ENCODE assay signal across 8 cellular contexts in genomic region chr1:37989381-37989930, GRCh38. TPM values are rescaled to one million over a fixed set of nuclear protein-coding genes. Genes with fewer than 3 reads are reported as not detected.
DNase-seq lines count a peak whose midpoint lies in the region; ATAC-seq, FAIRE-seq and TF ChIP-seq lines count a peak whose summit lies in the region.

No MANE protein-coding gene starts in this region.

- H3K27me3 ChIP-seq in PC-3 (ENCODE audit: low read length) = no peaks in the 10 kb centered on the region
- no peaks in the 10 kb centered on the region for H3K27me3 ChIP-seq in iPS-15b (ENCODE audit: control insufficient read depth, insufficient read depth, low read length)
- no peaks in the 10 kb centered on the region for H3K27me3 ChIP-seq in small intestine (ENCODE audit: control insufficient read depth in 2 of 2, insufficient read depth in 2 of 2, low read length in 2 of 2)

- peaks cover 7% of the 10 kb centered on the region; the same call in 1 of the 2 replicates for H3K4me1 ChIP-seq in PC-3 (ENCODE audit: insufficient read depth, low read length)
- no peaks in the 10 kb centered on the region for H3K4me1 ChIP-seq in iPS-15b (ENCODE audit: control insufficient read depth, insufficient read depth, low read length)
- H3K4me1 ChIP-seq in small intestine (ENCODE audit: control insufficient read depth in 2 of 2, insufficient read depth in 1 of 2, low read depth in 1 of 2, low read length in 1 of 2) = no peaks in the 10 kb centered on the region

- H3K9me2 ChIP-seq in PC-3 (replicated peaks; ENCODE audit: low read length) = no peaks in the 10 kb centered on the region

- no peak for FAIRE-seq in small intestine (lab: Jason Lieb, UNC)

- no peak for DNase-seq in Right ventricle myocardium superior
- DNase-seq in cardiac septum (ENCODE audit: low spot score) = no peak
- peak; percentile 47 for DNase-seq in PC-3
- peak; percentile 29 for DNase-seq in small intestine
- DNase-seq in mucosa of gallbladder (ENCODE audit: low spot score) = no peak

- CTCF ChIA-PET in PC-3 (lab: Charles Lee) = no interaction called here

- H3F3A ChIP-seq in PC-3 (ENCODE audit: low read length, unreplicated experiment) = no peaks in the 10 kb centered on the region

- 0 out of 2 replicates have a peak, but pooled peaks cover 12% of the 10 kb centered on the region for H4K20me1 ChIP-seq in PC-3 (ENCODE audit: low read length)

- H3K4me3 ChIP-seq in PC-3 (ENCODE audit: low read length) (peak overlapping the region; percentile 93), iPS-15b (ENCODE audit: low read depth, low read length) (peak overlapping the region; percentile 100), small intestine (ENCODE audit: low read depth in 1 of 2, low read length in 2 of 2) (peak overlapping the region; percentile 76 to 77)

- peak overlapping the region; percentile 91 for H3K9ac ChIP-seq in PC-3 (ENCODE audit: low read length)
- peak overlapping the region; percentile 96 for H3K9ac ChIP-seq in iPS-15b (ENCODE audit: low read depth, low read length)

- peak overlapping the region; percentile 70 for H2AFZ ChIP-seq in PC-3 (ENCODE audit: low read length)

- H3K9me3 ChIP-seq in PC-3 (ENCODE audit: low read length) (no peaks in the 10 kb centered on the region), iPS-15b (ENCODE audit: control insufficient read depth, insufficient read depth, low read length) (no peaks in the 10 kb centered on the region), small intestine (ENCODE audit: control insufficient read depth, low read depth) (no peaks in the 10 kb centered on the region)

- POLR2A ChIA-PET in PC-3 (lab: Charles Lee; ENCODE audit: unreplicated experiment) = no interaction called here

- H3K27ac ChIP-seq in PC-3 (ENCODE audit: low read length) (peak overlapping the region; percentile 9; the same call in 1 of the 2 replicates), angular gyrus (ENCODE audit: low read depth, low read length) (peak overlapping the region; percentile 38), small intestine (ENCODE audit: low read depth in 1 of 2, low read length in 1 of 2) (peak overlapping the region in 1 of 2 donors; percentile 86)

- H3K79me2 ChIP-seq in PC-3 (ENCODE audit: low read length) = peaks cover 26% of the 10 kb centered on the region

- 0 to 1% (median 1%) methylated on average over 29 to 30 of the region's 30 CpGs for WGBS in small intestine, 3 donors

- BruUV-seq in PC-3 (replicated peaks; lab: Mats Ljungman, UMichigan) = TSS peak; percentile 84

- peak overlapping the region; percentile 89 for H3K4me2 ChIP-seq in PC-3 (ENCODE audit: low read length)

- ATAC-seq in Right ventricle myocardium superior (ENCODE audit: poor library complexity) (peak; percentile 36), HG02884 (IDR thresholded peaks at IDR 0.05; ENCODE audit: unreplicated experiment) (peak; percentile 22), PC-3 (peak; percentile 51)

- no peak for TF ChIP-seq CTCF in PC-3 (conservative IDR thresholded peaks at IDR 0.05; ENCODE audit: low read depth, low read length)

- intact Hi-C loops in Right ventricle myocardium superior (cut with DNase I) = no loop called here
- intact Hi-C loops in cardiac septum (cut with DNase I) = loop anchor here (5.0 kb wide), 1 partner anchor 42 kb away; the partner anchor contains the start of gene INPP5B
- intact Hi-C loops in PC-3 (cut with micrococcal nuclease) = no loop called here

- peaks cover 32% of the 10 kb centered on the region for H3K36me3 ChIP-seq in PC-3 (ENCODE audit: low read depth, low read length)
- H3K36me3 ChIP-seq in iPS-15b (ENCODE audit: control insufficient read depth, insufficient read depth, low read length) = peaks cover 27% of the 10 kb centered on the region
- peaks cover 5 to 15% of the 10 kb centered on the region in 2 donors for H3K36me3 ChIP-seq in small intestine (ENCODE audit: control insufficient read depth in 2 of 2, insufficient read depth in 2 of 2, low read length in 2 of 2)

RNA-seq across cellular contexts. Expression of gene SF3A3, which starts 0.4 kb away (rescaled TPM):
- total RNA-seq in Right ventricle myocardium superior (23.5 TPM), cardiac septum (30.9 TPM), PC-3 (2014; rRNA removed) (103 and 142 TPM in 2 replicates), mucosa of gallbladder (39.0 TPM)
- polyA plus RNA-seq in small intestine = 10 to 100 TPM; 13.9 to 24.7 (median 19.7) TPM

RNA-seq across cellular contexts. Expression of gene FHL3, which starts 15.9 kb away (rescaled TPM):
- total RNA-seq in Right ventricle myocardium superior (25.4 TPM), cardiac septum (9.8 TPM), PC-3 (2014; rRNA removed) (3.6 and 6.3 TPM in 2 replicates), mucosa of gallbladder (11.2 TPM)
- 1 to 10 TPM in 2 of 3 donors, under 1 TPM in 1; 0.89 to 8.1 (median 6.5) TPM for polyA plus RNA-seq in small intestine

RNA-seq across cellular contexts. Expression of gene UTP11, which starts 23.1 kb away (rescaled TPM):
- total RNA-seq in Right ventricle myocardium superior = 46.5 TPM
- 29.8 TPM for total RNA-seq in cardiac septum
- 33.8 and 48.1 TPM in 2 replicates for total RNA-seq in PC-3 (2014; rRNA removed)
- polyA plus RNA-seq in small intestine = 10 to 100 TPM; 17.0 to 29.9 (median 23.0) TPM
- total RNA-seq in mucosa of gallbladder = 17.7 TPM

RNA-seq across cellular contexts. Expression of gene INPP5B, which starts 42.6 kb away (rescaled TPM):
- total RNA-seq in Right ventricle myocardium superior (8.7 TPM), cardiac septum (13.7 TPM), PC-3 (2014; rRNA removed) (10.5 and 12.1 TPM in 2 replicates), mucosa of gallbladder (25.8 TPM)
- 10 to 100 TPM in 1 of 3 donors, 1 to 10 TPM in 2; 6.7 to 11.7 (median 6.8) TPM for polyA plus RNA-seq in small intestine

RNA-seq across cellular contexts. Expression of gene POU3F1, which starts 57.1 kb away (rescaled TPM):
- total RNA-seq in Right ventricle myocardium superior = 0.16 TPM
- total RNA-seq in cardiac septum = not detected
- total RNA-seq in PC-3 (2014; rRNA removed) = not detected in 2 replicates
- polyA plus RNA-seq in small intestine = not detected
- total RNA-seq in mucosa of gallbladder = 0.09 TPM

Comparison
In these comparisons a context has a peak if more than half of its experiments do, and no peak if none do; other contexts are left out.
1. DNase-seq: peak in PC-3 (single experiment) and small intestine (single experiment); none in Right ventricle myocardium superior (single experiment), cardiac septum (single experiment) and mucosa of gallbladder (single experiment).
2. Peak in every context shown above with its lines, with median percentiles within 50 percentile points of each other: ATAC-seq and H3K4me3 ChIP-seq.